Comparison of ENCODE assay signal across 8 cellular contexts in genomic region chr22:49638001-49638400, GRCh38.
"Had no signal": no experiment of that assay in that cellular context is flagged by ENCODE, and none has a peak within 500 bp of the region (broad histone marks: within the 10 kb centered on the region; RNA-seq: fewer than 3 reads in every experiment).

No MANE protein-coding gene starts in this region.

- H3K4me1 ChIP-seq: HAP-1 had no signal

- H3K27ac ChIP-seq: GM23248 had no signal

- ATAC-seq: HCT116 had no signal

- H3K4me3 Mint-ChIP-seq: GM23338, H9, HFFc6 had no signal

- H3K9me3 Mint-ChIP-seq: GM23338, H9 had no signal

- H3K9me3 ChIP-seq: HAP-1 had no signal

- H3K4me3 ChIP-seq: GM23248, GM23338, HAP-1 had no signal

- H3K27ac Mint-ChIP-seq: GM23338, HFFc6 had no signal

- H3K4me2 ChIP-seq: GM23338 had no signal

- H3K4me1 Mint-ChIP-seq: GM23338, H9 had no signal

- DNase-seq: GM23248, GOT3, H9, HCEC 1CT, HFFc6 had no signal

- H2AFZ ChIP-seq: GM23248, GM23338 had no signal

- H3K9ac ChIP-seq: GM23248 had no signal
